In the genomic region with DNA sequence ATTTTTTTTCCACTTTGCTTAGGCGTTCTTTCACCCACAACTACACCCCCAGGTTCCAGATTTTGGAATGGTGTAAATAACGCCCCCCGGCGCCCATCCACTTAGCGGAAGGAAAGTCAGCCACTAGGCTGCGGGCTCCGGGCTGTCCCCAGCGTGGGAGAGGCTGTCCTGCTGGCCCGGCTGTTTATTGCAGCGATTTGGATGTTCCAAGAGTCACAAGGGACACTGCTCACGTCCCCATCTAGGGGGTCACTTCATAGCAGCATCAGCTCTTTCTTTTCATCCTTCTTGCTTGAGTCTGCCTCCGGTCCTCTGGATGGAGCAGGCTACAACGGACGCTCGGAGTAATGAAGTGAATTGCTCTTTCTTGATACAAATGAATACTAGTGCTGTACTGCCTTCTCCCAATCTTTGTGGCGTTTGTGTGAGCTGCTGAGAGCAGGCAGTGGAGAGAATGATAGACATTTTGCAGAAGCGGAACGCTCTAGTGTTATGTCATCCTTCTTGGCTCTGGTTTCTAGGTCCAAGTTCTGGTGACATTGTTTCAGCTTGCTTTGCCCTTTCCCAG, we compare ENCODE assay signal across 9 cellular contexts. TPM values are rescaled to one million over a fixed set of nuclear protein-coding genes. Genes with fewer than 3 reads are reported as not detected.
DNase-seq lines count a peak whose midpoint lies in the region; ATAC-seq and TF ChIP-seq lines count a peak whose summit lies in the region.
"Had no signal": no experiment of that assay in that cellular context is flagged by ENCODE, and none has a peak within 500 bp of the region (broad histone marks: within the 10 kb centered on the region; RNA-seq: fewer than 3 reads in every experiment).

No MANE protein-coding gene starts in this region.

- DNase-seq in 8988T (peak; percentile 63), NCI-H2227 (lab: John Stamatoyannopoulos, UW; ENCODE audit: unreplicated experiment) (peak; percentile 78), erythroblast (lab: John Stamatoyannopoulos, UW) (peak; percentile 68 to 71), upper lobe of left lung (peak; percentile 25 to 48)
- DNase-seq in activated CD8-positive, alpha-beta memory T cell treated with anti-CD3 and anti-CD28 coated beads for 24 hours: peak; percentile 61

- peak overlapping the region; percentile 69 to 74 for H3K4me3 ChIP-seq in mucosa of rectum (ENCODE audit: low read length in 2 of 2)
- peak overlapping the region in 3 of 4 donors; percentile 52 to 71 (median 56) for H3K4me3 ChIP-seq in upper lobe of left lung

- ATAC-seq in upper lobe of left lung (ENCODE audit: low FRiP score in 2 of 2): peak; percentile 45 to 72
- ATAC-seq in HG02588 (IDR thresholded peaks at IDR 0.05; ENCODE audit: unreplicated experiment): no peak

- TF ChIP-seq POLR2A in erythroblast (IDR thresholded peaks at IDR 0.05; ENCODE audit: low read length): no peak
- no peak for TF ChIP-seq POLR2A in upper lobe of left lung (IDR thresholded peaks at IDR 0.05)

- TF ChIP-seq EP300 in upper lobe of left lung (IDR thresholded peaks at IDR 0.05): no peak

- TF ChIP-seq CTCF in GM12872 (IDR thresholded peaks at IDR 0.05; ENCODE audit: insufficient read depth, low read depth, low read length) (0 out of 3 replicates have a peak, but pooled peaks have one; percentile 32), upper lobe of left lung (IDR thresholded peaks at IDR 0.05) (peak in 2 of 6 experiments; percentile 17 to 20)

- H3K36me3 ChIP-seq in mucosa of rectum (ENCODE audit: control insufficient read depth in 2 of 2, insufficient read depth in 2 of 2, low read length in 2 of 2) (no peaks in the 10 kb centered on the region), upper lobe of left lung (no peaks in the 10 kb centered on the region)

- H3K4me1 ChIP-seq in mucosa of rectum (ENCODE audit: control insufficient read depth in 2 of 2, insufficient read depth in 2 of 2, low read length in 2 of 2) (peaks cover 15 to 18% of the 10 kb centered on the region in 2 donors), upper lobe of left lung (peaks cover 13 to 23% (median 22%) of the 10 kb centered on the region in 4 donors)

- H3K9me3 ChIP-seq in mucosa of rectum (ENCODE audit: control insufficient read depth in 2 of 2, low read length in 2 of 2): no peaks in the 10 kb centered on the region
- H3K9me3 ChIP-seq in upper lobe of left lung: no peaks in the 10 kb centered on the region

- 8 to 9% methylated on average over 18 of the region's 18 CpGs for WGBS in upper lobe of left lung, 2 donors

- H3K9ac ChIP-seq in mucosa of rectum (ENCODE audit: low read depth in 1 of 2, low read length in 2 of 2): no peak overlapping the region

- H3K27me3 ChIP-seq in mucosa of rectum (ENCODE audit: control insufficient read depth in 2 of 2, insufficient read depth in 2 of 2, low read length in 2 of 2) (peaks cover 0 to 13% of the 10 kb centered on the region in 2 donors), upper lobe of left lung (peaks cover 0 to 18% (median 3%) of the 10 kb centered on the region in 4 donors)

- H3K27ac ChIP-seq in mucosa of rectum (ENCODE audit: low read depth in 2 of 2, low read length in 2 of 2): no peak overlapping the region
- no peak overlapping the region for H3K27ac ChIP-seq in upper lobe of left lung
- H3K27ac ChIP-seq: epithelial cell of prostate had no signal

RNA-seq across cellular contexts. Expression of a gene that starts 50.7 kb away (rescaled TPM):
- total RNA-seq in upper lobe of left lung: 1 to 10 TPM; 2.8 to 9.5 (median 6.5) TPM

RNA-seq across cellular contexts. Expression of a gene that starts 54.0 kb away (rescaled TPM):
- 100 to 1,000 TPM in 4 of 6 donors, 10 to 100 TPM in 2; 87.5 to 405 (median 115) TPM for total RNA-seq in upper lobe of left lung
